Comparison of ENCODE assay signal across 9 cellular contexts in genomic region chr17:76251478-76252039, GRCh38. TPM values are rescaled to one million over a fixed set of nuclear protein-coding genes. Genes with fewer than 3 reads are reported as not detected.
DNase-seq lines count a peak whose midpoint lies in the region; ATAC-seq, FAIRE-seq and TF ChIP-seq lines count a peak whose summit lies in the region.
"Had no signal": no experiment of that assay in that cellular context is flagged by ENCODE, and none has a peak within 500 bp of the region (broad histone marks: within the 10 kb centered on the region; RNA-seq: fewer than 3 reads in every experiment).

No MANE protein-coding gene starts in this region.

- H3K36me3 ChIP-seq in SU-DHL-6 (ENCODE audit: low read length): no peaks in the 10 kb centered on the region
- no peaks in the 10 kb centered on the region for H3K36me3 ChIP-seq in esophagus muscularis mucosa
- no peaks in the 10 kb centered on the region for H3K36me3 ChIP-seq in pancreas

- H3K9me3 ChIP-seq in SU-DHL-6 (ENCODE audit: insufficient read depth, low read length) (no peaks in the 10 kb centered on the region), esophagus muscularis mucosa (no peaks in the 10 kb centered on the region), pancreas (no peaks in the 10 kb centered on the region)

- no peaks in the 10 kb centered on the region for H3K36me3 Mint-ChIP-seq in Calu3 (ENCODE audit: insufficient read depth, unreplicated experiment)

- no peaks in the 10 kb centered on the region for H3K27me3 Mint-ChIP-seq in Calu3 (ENCODE audit: unreplicated experiment)

- H3F3A ChIP-seq in SU-DHL-6 (ENCODE audit: insufficient read depth): no peaks in the 10 kb centered on the region

- TF ChIP-seq EP300 in esophagus muscularis mucosa (IDR thresholded peaks at IDR 0.05): no peak

- BruUV-seq in Calu3 (replicated peaks; lab: Mats Ljungman, UMichigan): no TSS peak

- 84% methylated on average over 8 of the region's 8 CpGs for WGBS in esophagus muscularis mucosa
- 74 to 75% methylated on average over 8 of the region's 8 CpGs for WGBS in pancreas, 2 donors

- H3K27ac ChIP-seq in SU-DHL-6 (ENCODE audit: low read depth, low read length) (peak overlapping the region; percentile 42; the same call in 1 of the 2 replicates), esophagus muscularis mucosa (replicated peaks in 1 of 4) (peak overlapping the region; percentile 34 to 75 (median 44)), pancreas (peak overlapping the region; percentile 25 to 85 (median 73))
- H3K27ac ChIP-seq: parathyroid adenoma had no signal

- H3K4me2 ChIP-seq in SU-DHL-6 (ENCODE audit: low read depth, low read length, poor library complexity, severe bottlenecking): peak overlapping the region; percentile 47

- H3K4me3 ChIP-seq in SU-DHL-6 (ENCODE audit: insufficient read depth, low read length, poor library complexity, severe bottlenecking) (no peak overlapping the region), esophagus muscularis mucosa (no peak overlapping the region), pancreas (no peak overlapping the region)

- H3K79me2 ChIP-seq in SU-DHL-6 (ENCODE audit: insufficient read depth, low read length): no peaks in the 10 kb centered on the region
- H3K79me2 ChIP-seq: parathyroid adenoma had no signal

- DNase-seq in Calu3: no peak
- no peak for DNase-seq in esophagus muscularis mucosa (ENCODE audit: extremely low spot score)
- DNase-seq in pancreas: no peak
- DNase-seq in retina: no peak
- no peak for DNase-seq in DMS53 (lab: John Stamatoyannopoulos, UW)
- DNase-seq in NCI-H526 (lab: John Stamatoyannopoulos, UW): no peak
- DNase-seq in GM13977 (ENCODE audit: low spot score): no peak

- peak overlapping the region; percentile 22; the same call in 1 of the 2 replicates for H3K9ac ChIP-seq in SU-DHL-6 (ENCODE audit: low read length)
- H3K9ac ChIP-seq: parathyroid adenoma had no signal

- H3K27ac Mint-ChIP-seq in Calu3 (ENCODE audit: unreplicated experiment): peak overlapping the region; percentile 76

- H3K27me3 ChIP-seq in SU-DHL-6 (ENCODE audit: low read length) (no peaks in the 10 kb centered on the region), esophagus muscularis mucosa (peaks cover 0 to 33% (median 0%) of the 10 kb centered on the region in 4 donors), pancreas (no peaks in the 10 kb centered on the region)

- H3K4me1 Mint-ChIP-seq in Calu3 (ENCODE audit: low read depth, unreplicated experiment): peaks cover 32% of the 10 kb centered on the region

- no peak for TF ChIP-seq POLR2A in esophagus muscularis mucosa (IDR thresholded peaks at IDR 0.05; ENCODE audit: low read depth)

- no peak for ATAC-seq in pancreas

- no peaks in the 10 kb centered on the region for H3K9me3 Mint-ChIP-seq in Calu3 (ENCODE audit: low read depth, unreplicated experiment)

- CTCF ChIA-PET in Calu3 (lab: Charles Lee): interaction anchor here (0.5 to 1.5 kb wide), 7 partner anchors 8 to 70 kb away, joined by 3 to 7 read pairs (median 5); no protein-coding TSS in a partner anchor

- H3K4me3 Mint-ChIP-seq in Calu3 (ENCODE audit: low read depth, unreplicated experiment): peak overlapping the region; percentile 1

- in situ Hi-C loops in GM13977 (cut with MboI; ENCODE audit: low pct_unique_long_range_greater_than_20kb, low sequenced_read_pairs, unreplicated experiment): no loop called here

- no peaks in the 10 kb centered on the region for H3K9me2 ChIP-seq in SU-DHL-6 (replicated peaks; ENCODE audit: insufficient read depth, low read length)

- peak overlapping the region; percentile 85 for H2AFZ ChIP-seq in SU-DHL-6 (ENCODE audit: low read depth, low read length, severe bottlenecking)
- H2AFZ ChIP-seq: parathyroid adenoma had no signal

- intact Hi-C loops in Calu3 (cut with micrococcal nuclease; ENCODE audit: unreplicated experiment): no loop called here
- intact Hi-C loops in esophagus muscularis mucosa (cut with DNase I): no loop called here
- intact Hi-C loops in pancreas (cut with DNase I): no loop called here

- no peaks in the 10 kb centered on the region for H4K20me1 ChIP-seq in SU-DHL-6 (ENCODE audit: low read depth, low read length)

- H3K4me1 ChIP-seq in esophagus muscularis mucosa (peaks cover 0 to 23% (median 10%) of the 10 kb centered on the region in 4 donors), pancreas (peaks cover 0 to 13% (median 0%) of the 10 kb centered on the region in 3 donors)

- FAIRE-seq in pancreas (lab: Jason Lieb, UNC): no peak

- TF ChIP-seq CTCF in Calu3 (IDR thresholded peaks at IDR 0.05; ENCODE audit: unreplicated experiment) (no peak), SU-DHL-6 (IDR thresholded peaks at IDR 0.05; ENCODE audit: insufficient read depth, low read length, poor library complexity, severe bottlenecking) (no peak), esophagus muscularis mucosa (IDR thresholded peaks at IDR 0.05) (no peak), pancreas (IDR thresholded peaks at IDR 0.05) (no peak), GM13977 (IDR thresholded peaks at IDR 0.05; ENCODE audit: extremely low read depth, insufficient read depth, missing control alignments) (no peak)

RNA-seq across cellular contexts. Expression of gene RNF157, which starts 11.3 kb away (rescaled TPM):
- 15.3 and 17.6 TPM in 2 replicates for total RNA-seq in Calu3 (2022)
- 1 to 10 TPM; 2.1 to 8.1 (median 4.8) TPM for total RNA-seq in esophagus muscularis mucosa
- total RNA-seq in pancreas: 1 to 10 TPM in 5 of 6 donors, under 1 TPM in 1; 0.87 to 4.0 (median 2.8) TPM
- 1 to 10 TPM; 3.4 to 6.4 TPM for polyA plus RNA-seq in pancreas

RNA-seq across cellular contexts. Expression of gene UBALD2, which starts 13.6 kb away (rescaled TPM):
- 74.3 and 87.9 TPM in 2 replicates for total RNA-seq in Calu3 (2022)
- 10 to 100 TPM in 3 of 4 donors, 1 to 10 TPM in 1; 9.1 to 16.2 (median 12.4) TPM for total RNA-seq in esophagus muscularis mucosa
- 10 to 100 TPM; 17.8 to 34.6 (median 24.6) TPM for total RNA-seq in pancreas
- polyA plus RNA-seq in pancreas: 10 to 100 TPM; 21.8 to 30.0 TPM

RNA-seq across cellular contexts. Expression of gene QRICH2, which starts 56.5 kb away (rescaled TPM):
- 3.0 and 3.9 TPM in 2 replicates for total RNA-seq in Calu3 (2022)
- total RNA-seq in esophagus muscularis mucosa: 1 to 10 TPM; 1.7 to 2.6 (median 2.1) TPM
- total RNA-seq in pancreas: 1 to 10 TPM in 5 of 6 donors, under 1 TPM in 1; 0.81 to 2.6 (median 1.6) TPM
- 1 to 10 TPM; 7.4 to 9.2 TPM for polyA plus RNA-seq in pancreas
